8 cellular contexts compared by ENCODE assay signal in the genomic region with DNA sequence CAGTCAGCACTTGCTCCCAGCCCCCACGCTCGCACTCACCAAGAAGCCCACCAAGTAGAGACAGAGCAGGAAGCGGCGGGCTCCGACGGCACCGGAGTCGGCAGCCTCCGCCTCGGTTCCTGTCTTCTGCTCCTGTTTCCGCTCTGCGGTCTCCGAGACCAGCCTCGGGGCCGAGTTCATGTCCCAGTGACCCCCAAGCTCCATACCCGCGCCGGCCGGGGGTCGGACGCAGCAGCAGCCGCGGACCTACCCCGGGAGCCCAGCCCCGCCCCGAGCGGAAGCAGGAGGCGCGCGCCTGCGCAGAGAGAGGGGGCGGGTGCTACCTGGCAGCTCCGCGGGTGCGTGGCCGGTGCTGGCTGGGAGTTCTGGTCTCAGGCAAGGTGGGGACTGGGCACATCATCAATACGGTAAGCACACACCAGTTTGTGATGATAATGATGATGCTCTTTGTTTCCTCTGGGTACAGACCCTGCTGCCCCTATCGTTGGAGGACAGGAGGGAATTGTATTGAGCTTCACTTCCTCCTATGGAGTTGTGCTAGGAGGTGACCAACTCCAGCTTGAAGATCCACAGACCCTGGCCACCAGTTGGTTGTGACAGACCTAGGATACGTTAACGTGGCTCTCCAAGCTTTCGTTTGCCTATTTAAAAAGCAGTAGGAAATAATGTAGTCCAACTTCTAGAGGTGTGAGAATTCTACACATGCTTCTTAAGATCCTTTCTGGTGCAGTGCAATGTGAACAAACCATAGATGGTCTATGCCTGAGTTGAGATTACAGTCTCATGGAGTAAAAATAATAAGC. TPM values are rescaled to one million over a fixed set of nuclear protein-coding genes. Genes with fewer than 3 reads are reported as not detected.
DNase-seq lines count a peak whose midpoint lies in the region; ATAC-seq, FAIRE-seq and TF ChIP-seq lines count a peak whose summit lies in the region.

No MANE protein-coding gene starts in this region.

- TF ChIP-seq POLR2A in tibial nerve (IDR thresholded peaks at IDR 0.05): peak in 1 of 2 donors; percentile 49

- H3K27me3 ChIP-seq in KMS-11 (ENCODE audit: insufficient read depth, low read depth): no peaks in the 10 kb centered on the region
- no peaks in the 10 kb centered on the region for H3K27me3 ChIP-seq in pancreas
- H3K27me3 ChIP-seq in tibial nerve: no peaks in the 10 kb centered on the region

- H3K9ac ChIP-seq in KMS-11 (peak overlapping the region; percentile 55; the same call in 1 of the 2 replicates), SK-N-MC (ENCODE audit: insufficient read length) (peak overlapping the region; percentile 72)

- peaks cover 5% of the 10 kb centered on the region for H3K9me3 Mint-ChIP-seq in activated naive CD4-positive, alpha-beta T cell treated with anti-CD3 and anti-CD28 coated beads, Interleukin-2, amount 50 U/mL, for 24 hours

- H3K4me3 Mint-ChIP-seq in activated naive CD4-positive, alpha-beta T cell treated with anti-CD3 and anti-CD28 coated beads, Interleukin-2, amount 50 U/mL, for 24 hours: peak overlapping the region; percentile 94

- TF ChIP-seq EP300 in tibial nerve (IDR thresholded peaks at IDR 0.05): peak in 1 of 2 donors; percentile 61

- 0 to 1% methylated on average over 41 of the region's 41 CpGs for WGBS in pancreas, 2 donors
- 1 to 4% methylated on average over 6 to 41 of the region's 41 CpGs for WGBS in tibial nerve, 2 donors

- H3K27ac ChIP-seq in KMS-11 (peak overlapping the region; percentile 27; the same call in 1 of the 2 replicates), SK-N-MC (no peak overlapping the region), pancreas (peak overlapping the region; percentile 83 to 95 (median 90)), tibial nerve (peak overlapping the region; percentile 53 to 87 (median 73))

- H3K4me1 ChIP-seq in KMS-11 (ENCODE audit: low read depth, poor library complexity, severe bottlenecking): peaks cover 24% of the 10 kb centered on the region
- H3K4me1 ChIP-seq in pancreas: peaks cover 4 to 13% (median 9%) of the 10 kb centered on the region in 3 donors
- H3K4me1 ChIP-seq in tibial nerve: peaks cover 0 to 19% (median 5%) of the 10 kb centered on the region in 4 donors

- H2AFZ ChIP-seq in KMS-11 (ENCODE audit: low read depth): peak overlapping the region; percentile 83

- no peak for FAIRE-seq in pancreas (lab: Jason Lieb, UNC)

- H3K79me2 ChIP-seq in KMS-11 (ENCODE audit: insufficient read depth, low read depth): no peaks in the 10 kb centered on the region; the same call in 1 of the 2 replicates

- H3K4me3 ChIP-seq in KMS-11 (IDR thresholded peaks at IDR 0.05; ENCODE audit: insufficient read depth, low read depth, low read length) (peak overlapping the region; percentile 85), SK-N-MC (peak overlapping the region; percentile 89), pancreas (peak overlapping the region; percentile 68 to 99 (median 96)), tibial nerve (peak overlapping the region; percentile 56 to 96 (median 81))

- intact Hi-C loops in Right ventricle myocardium superior (cut with DNase I): no loop called here
- intact Hi-C loops in pancreas (cut with DNase I): no loop called here

- peak; percentile 69 for DNase-seq in GDM1 (lab: John Stamatoyannopoulos, UW)
- DNase-seq in SK-N-MC (ENCODE audit: low read depth, low spot score): no peak
- peak; percentile 94 for DNase-seq in Right ventricle myocardium superior
- DNase-seq in pancreas: peak; percentile 81 to 96 (median 88)
- DNase-seq in tibial nerve (ENCODE audit: low spot score in 2 of 2): peak; percentile 57 to 72

- no peaks in the 10 kb centered on the region for H4K20me1 ChIP-seq in KMS-11 (ENCODE audit: insufficient read depth)

- H3K27ac Mint-ChIP-seq in activated naive CD4-positive, alpha-beta T cell treated with anti-CD3 and anti-CD28 coated beads, Interleukin-2, amount 50 U/mL, for 24 hours: peak overlapping the region; percentile 90

- H3K9me3 ChIP-seq in SK-N-MC (ENCODE audit: low read depth, low read length) (no peaks in the 10 kb centered on the region), pancreas (no peaks in the 10 kb centered on the region), tibial nerve (no peaks in the 10 kb centered on the region)

- peaks cover under 1% of the 10 kb centered on the region for H3K36me3 Mint-ChIP-seq in activated naive CD4-positive, alpha-beta T cell treated with anti-CD3 and anti-CD28 coated beads, Interleukin-2, amount 50 U/mL, for 24 hours

- H3K36me3 ChIP-seq in KMS-11 (ENCODE audit: insufficient read depth): no peaks in the 10 kb centered on the region
- peaks cover 4% of the 10 kb centered on the region; the same call in 1 of the 2 replicates for H3K36me3 ChIP-seq in SK-N-MC (ENCODE audit: insufficient read depth, low read length)
- peaks cover 0 to 4% (median 0%) of the 10 kb centered on the region in 3 donors for H3K36me3 ChIP-seq in pancreas
- peaks cover 0 to 3% (median 0%) of the 10 kb centered on the region in 3 donors for H3K36me3 ChIP-seq in tibial nerve

- ATAC-seq in GM21825 (IDR thresholded peaks at IDR 0.05; ENCODE audit: unreplicated experiment): peak; percentile 95
- ATAC-seq in Right ventricle myocardium superior (ENCODE audit: poor library complexity): peak; percentile 99
- peak; percentile 94 to 98 (median 96) for ATAC-seq in pancreas

- no peaks in the 10 kb centered on the region for H3K27me3 Mint-ChIP-seq in activated naive CD4-positive, alpha-beta T cell treated with anti-CD3 and anti-CD28 coated beads, Interleukin-2, amount 50 U/mL, for 24 hours

- H3K4me2 ChIP-seq in KMS-11: peak overlapping the region; percentile 88

- peaks cover 40% of the 10 kb centered on the region for H3K4me1 Mint-ChIP-seq in activated naive CD4-positive, alpha-beta T cell treated with anti-CD3 and anti-CD28 coated beads, Interleukin-2, amount 50 U/mL, for 24 hours

- no peak for TF ChIP-seq CTCF in KMS-11 (conservative IDR thresholded peaks at IDR 0.05; ENCODE audit: low read depth, low read length)
- no peak for TF ChIP-seq CTCF in pancreas (IDR thresholded peaks at IDR 0.05)
- TF ChIP-seq CTCF in tibial nerve (IDR thresholded peaks at IDR 0.05): peak in 1 of 5 experiments; percentile 6

RNA-seq across cellular contexts. Expression of gene TMEM182, which starts 25.0 kb away (rescaled TPM):
- total RNA-seq in Right ventricle myocardium superior (187 TPM), pancreas (1 to 10 TPM; 1.8 to 4.1 (median 2.7) TPM), tibial nerve (1 to 10 TPM in 3 of 4 donors, not detected in 1; 1.8 to 2.8 (median 2.1) TPM)
- 1 to 10 TPM in 1 of 2 donors, under 1 TPM in 1; 0.80 to 1.0 TPM for polyA plus RNA-seq in pancreas

Comparison
In these comparisons a context has a peak if more than half of its experiments do, and no peak if none do; other contexts are left out.
1. RNA of gene TMEM182, which starts 25.0 kb away (total RNA-seq): 187 TPM in Right ventricle myocardium superior (single experiment); 1.8 to 4.1 TPM in pancreas and 1.8 to 2.8 TPM in tibial nerve; every median in the first group is over 10 times any median in the second.
2. Peak in every context shown above with its lines, with median percentiles within 50 percentile points of each other: ATAC-seq and H3K4me3 ChIP-seq.